1 cellular context compared by ENCODE assay signal in the genomic region with DNA sequence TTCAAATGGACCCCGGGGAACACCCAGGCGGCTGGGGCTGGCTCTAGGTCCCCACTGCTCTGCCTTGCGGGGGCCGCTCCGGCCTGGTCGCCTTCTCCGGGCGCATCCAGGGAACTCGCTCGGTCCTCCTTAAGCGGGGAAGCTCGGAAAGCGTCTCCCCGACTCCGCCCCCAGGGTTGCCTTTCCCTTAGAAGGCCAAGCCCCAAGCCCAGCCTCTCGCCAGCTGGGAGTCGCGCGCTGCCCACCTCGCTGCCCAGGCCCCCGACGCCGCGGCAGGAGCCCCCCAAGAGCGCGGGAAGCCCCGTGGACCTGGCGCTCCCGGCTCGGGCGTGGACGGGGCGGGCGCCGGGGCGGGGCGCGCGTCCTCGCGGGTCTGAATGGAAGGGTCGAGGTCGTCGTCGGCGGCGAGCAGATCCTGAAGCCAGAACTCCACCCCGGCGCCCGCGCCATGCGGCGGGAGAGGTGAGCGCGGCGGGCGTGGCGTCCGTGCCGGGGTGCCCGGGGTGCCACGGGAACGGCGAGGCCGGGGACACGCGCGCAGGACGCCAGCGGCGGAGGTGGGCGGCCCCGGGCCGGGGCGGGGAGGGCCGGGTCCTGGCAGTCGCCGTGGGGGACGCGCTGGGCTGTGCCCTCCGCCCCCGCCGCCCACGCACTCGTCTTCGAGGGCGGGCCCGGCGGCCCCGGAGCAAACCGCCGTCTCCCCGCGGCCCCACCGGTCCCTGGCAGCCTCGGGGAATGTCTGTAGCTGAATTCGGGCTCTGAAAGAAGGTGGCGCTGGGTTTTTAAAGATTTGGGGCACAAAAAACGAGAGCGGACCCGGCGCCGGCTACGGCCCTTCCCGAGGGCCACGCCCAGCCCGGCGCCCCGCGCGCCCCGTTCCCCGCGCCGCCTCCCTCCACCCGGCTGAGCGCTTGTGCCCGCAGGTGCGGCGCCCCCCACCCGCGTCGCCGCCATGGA.
TF ChIP-seq lines count a peak whose summit lies in the region.

A gene with protein sequence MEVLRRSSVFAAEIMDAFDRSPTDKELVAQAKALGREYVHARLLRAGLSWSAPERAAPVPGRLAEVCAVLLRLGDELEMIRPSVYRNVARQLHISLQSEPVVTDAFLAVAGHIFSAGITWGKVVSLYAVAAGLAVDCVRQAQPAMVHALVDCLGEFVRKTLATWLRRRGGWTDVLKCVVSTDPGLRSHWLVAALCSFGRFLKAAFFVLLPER (plus strand): TSS at position 214 of the 957 bp plus-strand sequence. CDS start 739 bp downstream, at position 953.

TF ChIP-seq in IMR-90, 13 proteins besides CTCF, POLR2A, EP300 and RAD21:
- TF ChIP-seq CHD1 (IDR thresholded peaks at IDR 0.05; ENCODE audit: low read depth, low read length) (no peak), MXI1 (IDR thresholded peaks at IDR 0.05; ENCODE audit: borderline replicate concordance, low read depth, low read length) (peak; percentile 41; the same call in 1 of the 2 replicates), MAZ (IDR thresholded peaks at IDR 0.05; ENCODE audit: borderline replicate concordance, low read depth, low read length) (peak; percentile 50; the same call in 1 of the 2 replicates)
